Comparison of ENCODE assay signal across 10 cellular contexts in the genomic region with DNA sequence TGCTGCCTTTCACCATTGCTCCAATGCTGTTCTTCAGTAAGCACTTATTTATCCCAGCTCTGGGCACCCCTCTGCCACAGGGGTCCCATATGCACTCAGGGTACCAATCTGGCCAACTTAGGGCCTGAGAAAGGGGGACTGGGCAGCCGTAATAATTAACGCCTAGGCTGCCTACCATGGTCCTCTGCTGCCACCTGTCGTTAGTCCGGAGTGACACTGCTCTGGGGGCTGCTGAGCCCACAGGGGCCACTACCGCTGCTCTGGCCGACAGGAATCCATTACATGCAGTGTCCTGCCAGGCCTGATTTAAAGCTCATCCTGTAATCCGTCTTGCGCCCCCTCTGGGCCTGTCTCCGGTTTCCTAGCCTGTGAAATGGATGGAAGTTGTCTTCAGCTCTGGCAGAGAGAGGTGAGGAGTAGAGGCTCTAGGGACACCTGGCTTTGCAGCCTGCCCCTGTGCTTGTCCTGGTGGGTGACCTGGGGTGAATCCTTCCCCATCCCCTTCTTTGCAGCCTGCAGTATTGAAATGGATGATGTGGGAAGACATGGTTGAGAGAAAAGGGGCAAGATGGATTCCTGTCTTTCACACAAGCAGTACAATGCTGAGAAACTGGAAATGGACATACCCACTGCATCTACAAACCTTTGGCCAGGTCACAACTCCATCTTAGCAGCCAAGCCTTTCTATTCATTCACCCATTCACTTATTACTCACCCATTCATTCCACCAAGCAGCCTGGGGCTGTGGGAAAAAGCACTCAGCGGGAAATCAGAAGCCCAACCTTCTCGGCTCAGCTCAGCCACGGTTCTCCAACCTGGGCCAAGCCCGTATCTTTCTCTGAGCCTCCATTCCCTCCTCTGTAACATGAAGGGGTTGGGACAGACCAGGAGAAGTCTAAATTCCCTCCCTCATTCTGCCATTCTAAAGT.
DNase-seq lines count a peak whose midpoint lies in the region; ATAC-seq, FAIRE-seq and TF ChIP-seq lines count a peak whose summit lies in the region.
"Had no signal": no experiment of that assay in that cellular context is flagged by ENCODE, and none has a peak within 500 bp of the region (broad histone marks: within the 10 kb centered on the region; RNA-seq: fewer than 3 reads in every experiment).

No MANE protein-coding gene starts in this region.

- no peaks in the 10 kb centered on the region for H3K9me2 ChIP-seq in hepatocyte (replicated peaks; ENCODE audit: insufficient read depth)

- DNase-seq in DMS153 treated with DMSO at 0.1 percent for 48 hours (lab: John Stamatoyannopoulos, UW; ENCODE audit: unreplicated experiment) (peak; percentile 3), DMS153 (lab: John Stamatoyannopoulos, UW) (no peak), Panc1 (ENCODE audit: low read depth, low spot score) (no peak), adrenal gland (peak in 6 of 7 donors; percentile 32 to 57 (median 44)), hepatocyte (ENCODE audit: low spot score) (peak; percentile 66), small intestine (peak; percentile 5)

- H3K36me3 ChIP-seq in Panc1 (ENCODE audit: control insufficient read depth, insufficient read depth, low read length), result no peaks in the 10 kb centered on the region
- H3K36me3 ChIP-seq in adrenal gland (replicated peaks in 1 of 2), result no peaks in the 10 kb centered on the region
- H3K36me3 ChIP-seq in hepatocyte (replicated peaks; ENCODE audit: insufficient read depth, low read depth), result no peaks in the 10 kb centered on the region
- H3K36me3 ChIP-seq in small intestine (ENCODE audit: control insufficient read depth in 2 of 2, insufficient read depth in 2 of 2, low read length in 2 of 2), result no peaks in the 10 kb centered on the region

- H3K27ac ChIP-seq in Panc1 (ENCODE audit: low read length), result no peak overlapping the region
- no peak overlapping the region for H3K27ac ChIP-seq in adrenal gland
- H3K27ac ChIP-seq in hepatocyte, result no peak overlapping the region
- H3K27ac ChIP-seq in small intestine (ENCODE audit: low read depth in 1 of 2, low read length in 1 of 2), result no peak overlapping the region

- FAIRE-seq in small intestine (lab: Jason Lieb, UNC), result no peak
- FAIRE-seq: A204.1, colon had no signal

- TF ChIP-seq CTCF in Panc1 (IDR thresholded peaks at IDR 0.05), result peak; percentile 86
- peak; percentile 50 to 70 (median 58) for TF ChIP-seq CTCF in adrenal gland (IDR thresholded peaks at IDR 0.05)
- TF ChIP-seq CTCF in hepatocyte (IDR thresholded peaks at IDR 0.05; ENCODE audit: poor library complexity), result peak; percentile 73

- no peak overlapping the region for H3K4me2 ChIP-seq in hepatocyte

- ATAC-seq in HG02852 (IDR thresholded peaks at IDR 0.05; ENCODE audit: unreplicated experiment), result peak; percentile 71
- peak; percentile 89 for ATAC-seq in Panc1
- ATAC-seq in GM21619 (IDR thresholded peaks at IDR 0.05; ENCODE audit: unreplicated experiment), result no peak

- POLR2A ChIA-PET in Panc1 (lab: Charles Lee), result no interaction called here

- no peaks in the 10 kb centered on the region for H3K9me3 ChIP-seq in Panc1 (ENCODE audit: control insufficient read depth, insufficient read depth, low read depth, low read length)
- H3K9me3 ChIP-seq in adrenal gland (replicated peaks in 1 of 3), result no peaks in the 10 kb centered on the region
- no peaks in the 10 kb centered on the region for H3K9me3 ChIP-seq in hepatocyte (ENCODE audit: low read depth)
- no peaks in the 10 kb centered on the region for H3K9me3 ChIP-seq in small intestine (ENCODE audit: control insufficient read depth, low read depth)

- H3K79me2 ChIP-seq in hepatocyte, result no peaks in the 10 kb centered on the region

- BruUV-seq in Panc1 (replicated peaks; lab: Mats Ljungman, UMichigan), result no TSS peak

- H4K20me1 ChIP-seq in hepatocyte (ENCODE audit: insufficient read depth, poor library complexity, severe bottlenecking), result no peaks in the 10 kb centered on the region

- CTCF ChIA-PET in Panc1 (lab: Charles Lee), result interaction anchor here (0.5 kb wide), 1 partner anchor 627 kb away, joined by 3 read pairs; no protein-coding TSS in a partner anchor

- H2AFZ ChIP-seq in hepatocyte, result no peak overlapping the region

- no peak for TF ChIP-seq POLR2A in adrenal gland (IDR thresholded peaks at IDR 0.05)

- in situ Hi-C loops in Panc1 (cut with HindIII; ENCODE audit: low pct_unique_long_range_greater_than_20kb, low sequenced_read_pairs), result no loop called here

- WGBS in adrenal gland, 4 donors, result 23 to 82% (median 24%) methylated on average over 4 to 13 of the region's 13 CpGs
- whole genome bisulfite sequencing in hepatocyte (ENCODE audit: low lambda C conversion rate, missing lambda C conversion rate), result 49% methylated on average over 13 of the region's 13 CpGs
- WGBS in small intestine, 3 donors, result 20 to 26% (median 26%) methylated on average over 13 of the region's 13 CpGs

- no peak overlapping the region for H3K4me3 ChIP-seq in Panc1 (ENCODE audit: low read depth in 2 of 2, low read length in 2 of 2)
- H3K4me3 ChIP-seq in adrenal gland, result no peak overlapping the region
- no peak overlapping the region for H3K4me3 ChIP-seq in hepatocyte
- H3K4me3 ChIP-seq in small intestine (ENCODE audit: low read depth in 1 of 2, low read length in 2 of 2), result no peak overlapping the region

- peaks cover 3% of the 10 kb centered on the region; the same call in 1 of the 2 replicates for H3K27me3 ChIP-seq in Panc1 (ENCODE audit: control insufficient read depth, insufficient read depth, low read length)
- peaks cover 51% of the 10 kb centered on the region for H3K27me3 ChIP-seq in adrenal gland
- H3K27me3 ChIP-seq in hepatocyte, result no peaks in the 10 kb centered on the region
- H3K27me3 ChIP-seq in small intestine (ENCODE audit: control insufficient read depth in 2 of 2, insufficient read depth in 2 of 2, low read length in 2 of 2), result no peaks in the 10 kb centered on the region

- no peaks in the 10 kb centered on the region; the same call in 1 of the 2 replicates for H3K4me1 ChIP-seq in Panc1 (ENCODE audit: control insufficient read depth, insufficient read depth, low read length)
- no peaks in the 10 kb centered on the region for H3K4me1 ChIP-seq in adrenal gland (replicated peaks in 1 of 2)
- H3K4me1 ChIP-seq in hepatocyte (ENCODE audit: insufficient read depth), result no peaks in the 10 kb centered on the region
- no peaks in the 10 kb centered on the region for H3K4me1 ChIP-seq in small intestine (ENCODE audit: control insufficient read depth in 2 of 2, insufficient read depth in 1 of 2, low read depth in 1 of 2, low read length in 1 of 2)

- intact Hi-C loops in Panc1 (cut with micrococcal nuclease; ENCODE audit: unreplicated experiment) (loop anchor here (1.0 to 5.0 kb wide), 3 partner anchors 96 to 560 kb away; no protein-coding TSS in a partner anchor), adrenal gland (cut with DNase I) (loop anchor here in 1 of 2 donors (5.0 kb wide), 1 partner anchor 566 kb away; no protein-coding TSS in a partner anchor)

Comparison
In these comparisons a context has a peak if more than half of its experiments do, and no peak if none do; other contexts are left out.
1. DNase-seq: peak in DMS153 treated with DMSO at 0.1 percent for 48 hours (single experiment), adrenal gland (6 of 7), hepatocyte (single experiment) and small intestine (single experiment); none in DMS153 (single experiment) and Panc1 (single experiment).
2. Peak in every context shown above with its lines, with median percentiles within 50 percentile points of each other: CTCF ChIP-seq.